In genomic region chr17:2239882-2240430, GRCh38 we compare ENCODE assay signal across 8 cellular contexts.
DNase-seq lines count a peak whose midpoint lies in the region; ATAC-seq and TF ChIP-seq lines count a peak whose summit lies in the region.

No MANE protein-coding gene starts in this region.

- DNase-seq in stimulated activated naive CD4-positive, alpha-beta T cell treated with Interleukin-2 at 50 U/mL for 16 hours (lab: John Stamatoyannopoulos, UW), result peak; percentile 30
- DNase-seq in stimulated activated naive CD4-positive, alpha-beta T cell (lab: John Stamatoyannopoulos, UW), result no peak
- DNase-seq in activated B cell treated with CpG ODN at 0.5 μM for 24 hours (peak; percentile 50), fibroblast of peridontal ligament (ENCODE audit: extremely low read depth) (peak; percentile 86), DMS79 (lab: John Stamatoyannopoulos, UW) (no peak)
- peak in 2 of 3 donors; percentile 30 to 54 for DNase-seq in stimulated activated CD4-positive, alpha-beta T cell treated with anti-CD3 and anti-CD28 coated beads, Interleukin-12 subunit alpha, Interleukin-12 subunit beta, amount 100 ng/mL, for 48 hours (ENCODE audit: low read depth in 2 of 3, low spot score in 1 of 3)
- no peak for DNase-seq in naive thymus-derived CD8-positive, alpha-beta T cell

- peaks cover 40% of the 10 kb centered on the region for H3K36me3 Mint-ChIP-seq in activated B cell treated with CpG ODN at 0.5 μM for 24 hours (ENCODE audit: low read depth)
- H3K36me3 Mint-ChIP-seq in naive thymus-derived CD8-positive, alpha-beta T cell, result peaks cover 7 to 79% (median 25%) of the 10 kb centered on the region in 3 donors

- POLR2A ChIA-PET in activated B cell treated with CpG ODN at 0.5 μM for 24 hours (lab: Charles Lee), result interaction anchor here (0.6 to 1.9 kb wide), 12 partner anchors 10 to 1042 kb away, joined by 3 to 23 read pairs (median 4); partner anchors contain the start of genes HIC1 and TSR1
- POLR2A ChIA-PET in naive thymus-derived CD8-positive, alpha-beta T cell (lab: Charles Lee), result no interaction called here

- no peaks in the 10 kb centered on the region for H3K9me3 Mint-ChIP-seq in activated B cell treated with CpG ODN at 0.5 μM for 24 hours
- no peaks in the 10 kb centered on the region for H3K9me3 Mint-ChIP-seq in naive thymus-derived CD8-positive, alpha-beta T cell

- H3K4me3 Mint-ChIP-seq in activated B cell treated with CpG ODN at 0.5 μM for 24 hours, result peak overlapping the region; percentile 81
- H3K4me3 Mint-ChIP-seq in naive thymus-derived CD8-positive, alpha-beta T cell, result peak overlapping the region in 2 of 10 donors; percentile 7 to 42

- TF ChIP-seq CTCF in activated B cell treated with CpG ODN at 0.5 μM for 24 hours (IDR thresholded peaks at IDR 0.05), result no peak

- intact Hi-C loops in activated B cell treated with CpG ODN at 0.5 μM for 24 hours (cut with micrococcal nuclease), result loop anchor here (1.0 to 2.0 kb wide), 2 partner anchors 23 to 153 kb away; no protein-coding TSS in a partner anchor

- H3K27me3 Mint-ChIP-seq in activated B cell treated with CpG ODN at 0.5 μM for 24 hours, result no peaks in the 10 kb centered on the region
- H3K27me3 Mint-ChIP-seq in naive thymus-derived CD8-positive, alpha-beta T cell, result no peaks in the 10 kb centered on the region

- ATAC-seq in HG03108 (IDR thresholded peaks at IDR 0.05; ENCODE audit: unreplicated experiment), result peak; percentile 61
- peak; percentile 83 for ATAC-seq in activated B cell treated with CpG ODN at 0.5 μM for 24 hours (ENCODE audit: low read depth)
- no peak for ATAC-seq in naive thymus-derived CD8-positive, alpha-beta T cell

- peaks cover 37% of the 10 kb centered on the region for H3K4me1 Mint-ChIP-seq in activated B cell treated with CpG ODN at 0.5 μM for 24 hours
- peaks cover 5 to 19% (median 11%) of the 10 kb centered on the region in 4 donors for H3K4me1 Mint-ChIP-seq in naive thymus-derived CD8-positive, alpha-beta T cell

- CTCF ChIA-PET in activated B cell treated with CpG ODN at 0.5 μM for 24 hours (lab: Charles Lee), result interaction anchor here (0.9 to 2.5 kb wide), 8 partner anchors 16 to 186 kb away, joined by 3 to 24 read pairs (median 3); partner anchors contain the start of gene HIC1

- peak overlapping the region; percentile 98 for H3K27ac Mint-ChIP-seq in activated B cell treated with CpG ODN at 0.5 μM for 24 hours
- peak overlapping the region in 2 of 10 donors; percentile 69 to 89 for H3K27ac Mint-ChIP-seq in naive thymus-derived CD8-positive, alpha-beta T cell

Comparison
In these comparisons a context has a peak if more than half of its experiments do, and no peak if none do; other contexts are left out.
1. DNase-seq: peak in stimulated activated naive CD4-positive, alpha-beta T cell treated with Interleukin-2 at 50 U/mL for 16 hours (single experiment), activated B cell treated with CpG ODN at 0.5 μM for 24 hours (single experiment), fibroblast of peridontal ligament (single experiment) and stimulated activated CD4-positive, alpha-beta T cell treated with anti-CD3 and anti-CD28 coated beads, Interleukin-12 subunit alpha, Interleukin-12 subunit beta, amount 100 ng/mL, for 48 hours (2 of 3); none in stimulated activated naive CD4-positive, alpha-beta T cell (0 of 6), naive thymus-derived CD8-positive, alpha-beta T cell (0 of 10) and DMS79 (single experiment).
2. ATAC-seq: peak in HG03108 (single experiment) and activated B cell treated with CpG ODN at 0.5 μM for 24 hours (single experiment); none in naive thymus-derived CD8-positive, alpha-beta T cell (0 of 2).